In the genomic region with DNA sequence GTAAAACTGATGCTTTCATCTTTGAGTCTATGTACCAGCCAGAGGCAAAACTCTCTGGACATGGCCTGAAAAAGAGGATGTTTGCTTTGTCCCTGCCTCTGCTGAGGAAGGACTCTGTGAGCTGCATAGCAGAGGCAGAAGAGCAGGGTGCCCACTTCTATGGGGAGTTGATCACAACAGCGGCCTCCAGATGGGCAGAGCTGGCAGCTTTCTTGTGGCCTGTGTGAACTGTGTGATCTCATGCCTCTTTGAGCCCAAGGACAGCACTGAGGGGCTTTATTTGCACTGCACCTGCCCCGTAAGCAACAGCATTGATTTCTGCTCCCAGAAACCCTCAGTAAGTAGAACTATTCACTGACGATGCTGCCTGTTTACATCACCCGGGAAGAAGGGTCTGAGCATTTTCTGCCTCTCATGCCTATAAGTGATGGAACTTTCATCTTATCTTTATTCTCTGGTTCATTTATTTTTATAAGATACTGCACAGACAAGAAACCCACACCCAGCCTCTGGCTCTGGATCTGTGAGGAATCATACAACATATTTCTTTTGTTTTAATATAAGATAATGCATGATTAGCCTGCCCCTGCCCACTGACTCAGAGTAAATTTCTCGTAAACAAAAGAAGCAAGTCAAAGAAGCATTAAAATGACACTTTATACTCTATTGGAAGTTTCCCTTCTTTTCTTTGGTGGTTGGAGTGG, we compare ENCODE assay signal across 1 cellular context.
TF ChIP-seq lines count a peak whose summit lies in the region.

No MANE protein-coding gene starts in this region.

TF ChIP-seq in SK-N-SH, 30 proteins besides CTCF, POLR2A, EP300 and RAD21 (continued from another document):
- no peak for TF ChIP-seq TEAD4 (IDR thresholded peaks at IDR 0.05; ENCODE audit: borderline replicate concordance, insufficient read depth)
- TF ChIP-seq, protein P1, sequence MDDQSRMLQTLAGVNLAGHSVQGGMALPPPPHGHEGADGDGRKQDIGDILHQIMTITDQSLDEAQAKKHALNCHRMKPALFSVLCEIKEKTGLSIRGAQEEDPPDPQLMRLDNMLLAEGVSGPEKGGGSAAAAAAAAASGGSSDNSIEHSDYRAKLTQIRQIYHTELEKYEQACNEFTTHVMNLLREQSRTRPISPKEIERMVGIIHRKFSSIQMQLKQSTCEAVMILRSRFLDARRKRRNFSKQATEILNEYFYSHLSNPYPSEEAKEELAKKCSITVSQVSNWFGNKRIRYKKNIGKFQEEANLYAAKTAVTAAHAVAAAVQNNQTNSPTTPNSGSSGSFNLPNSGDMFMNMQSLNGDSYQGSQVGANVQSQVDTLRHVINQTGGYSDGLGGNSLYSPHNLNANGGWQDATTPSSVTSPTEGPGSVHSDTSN (IDR thresholded peaks at IDR 0.05) = no peak
TF ChIP-seq in SK-N-SH: peak in this region for 0.
